ENCODE assay signal across 10 cellular contexts in genomic region chr1:15337656-15338402, GRCh38.
DNase-seq lines count a peak whose midpoint lies in the region; ATAC-seq, FAIRE-seq and TF ChIP-seq lines count a peak whose summit lies in the region.
"Had no signal": no experiment of that assay in that cellular context is flagged by ENCODE, and none has a peak within 500 bp of the region (broad histone marks: within the 10 kb centered on the region; RNA-seq: fewer than 3 reads in every experiment).

No MANE protein-coding gene starts in this region.

- intact Hi-C loops in sciatic nerve (cut with DNase I), result no loop called here

- DNase-seq in ELF-1 (ENCODE audit: low read depth, low spot score) (peak; percentile 29), SJSA1 (ENCODE audit: low read depth in 1 of 2, low spot score in 2 of 2) (peak; percentile 88 to 89), fibroblast of villous mesenchyme (ENCODE audit: low read depth) (peak; percentile 52), sciatic nerve (ENCODE audit: low spot score) (no peak), amygdala (lab: John Stamatoyannopoulos, UW) (no peak), small intestine (no peak), RPMI8226 (no peak)
- DNase-seq: NCI-H526 treated with DMSO at 0.1 percent for 48 hours, spleen had no signal

- 56 to 86% (median 78%) methylated on average over 17 of the region's 17 CpGs for WGBS in small intestine, 3 donors

- no peak for FAIRE-seq in small intestine (lab: Jason Lieb, UNC)

- peak overlapping the region; percentile 88 for H3K27ac ChIP-seq in SJSA1
- H3K27ac ChIP-seq in small intestine (ENCODE audit: low read depth in 1 of 2, low read length in 1 of 2), result peak overlapping the region in 1 of 2 donors; percentile 59

- no peaks in the 10 kb centered on the region for H3K36me3 ChIP-seq in SJSA1
- H3K36me3 ChIP-seq in small intestine (ENCODE audit: control insufficient read depth in 2 of 2, insufficient read depth in 2 of 2, low read length in 2 of 2), result no peaks in the 10 kb centered on the region
- H3K36me3 ChIP-seq: spleen had no signal

- H3K4me1 ChIP-seq in SJSA1 (replicated peaks) (peaks cover 68% of the 10 kb centered on the region), small intestine (ENCODE audit: control insufficient read depth in 2 of 2, insufficient read depth in 1 of 2, low read depth in 1 of 2, low read length in 1 of 2) (peaks cover 2 to 8% of the 10 kb centered on the region in 2 donors)

- ATAC-seq in sciatic nerve (peak; percentile 67), HG03460 (IDR thresholded peaks at IDR 0.05; ENCODE audit: unreplicated experiment) (no peak)

- H3K9me3 ChIP-seq in SJSA1 (replicated peaks), result peaks cover 13% of the 10 kb centered on the region
- H3K9me3 ChIP-seq in small intestine (ENCODE audit: control insufficient read depth, low read depth), result no peaks in the 10 kb centered on the region
- H3K9me3 ChIP-seq: spleen had no signal

- H3K4me3 ChIP-seq in SJSA1 (no peak overlapping the region), fibroblast of villous mesenchyme (ENCODE audit: low read depth, low read length) (no peak overlapping the region), small intestine (ENCODE audit: low read depth in 1 of 2, low read length in 2 of 2) (no peak overlapping the region)
- H3K4me3 ChIP-seq: spleen had no signal

- TF ChIP-seq CTCF in fibroblast of villous mesenchyme (IDR thresholded peaks at IDR 0.05; ENCODE audit: insufficient read depth, low read depth, low read length), result no peak

- no peaks in the 10 kb centered on the region for H3K27me3 ChIP-seq in SJSA1 (replicated peaks)
- H3K27me3 ChIP-seq in small intestine (ENCODE audit: control insufficient read depth in 2 of 2, insufficient read depth in 2 of 2, low read length in 2 of 2), result no peaks in the 10 kb centered on the region

Comparison
In these comparisons a context has a peak if more than half of its experiments do, and no peak if none do; other contexts are left out.
1. DNase-seq: peak in ELF-1 (single experiment), SJSA1 (2 of 2) and fibroblast of villous mesenchyme (single experiment); none in sciatic nerve (single experiment), amygdala (0 of 56), small intestine (single experiment) and RPMI8226 (single experiment).